9 cellular contexts compared by ENCODE assay signal in the genomic region with DNA sequence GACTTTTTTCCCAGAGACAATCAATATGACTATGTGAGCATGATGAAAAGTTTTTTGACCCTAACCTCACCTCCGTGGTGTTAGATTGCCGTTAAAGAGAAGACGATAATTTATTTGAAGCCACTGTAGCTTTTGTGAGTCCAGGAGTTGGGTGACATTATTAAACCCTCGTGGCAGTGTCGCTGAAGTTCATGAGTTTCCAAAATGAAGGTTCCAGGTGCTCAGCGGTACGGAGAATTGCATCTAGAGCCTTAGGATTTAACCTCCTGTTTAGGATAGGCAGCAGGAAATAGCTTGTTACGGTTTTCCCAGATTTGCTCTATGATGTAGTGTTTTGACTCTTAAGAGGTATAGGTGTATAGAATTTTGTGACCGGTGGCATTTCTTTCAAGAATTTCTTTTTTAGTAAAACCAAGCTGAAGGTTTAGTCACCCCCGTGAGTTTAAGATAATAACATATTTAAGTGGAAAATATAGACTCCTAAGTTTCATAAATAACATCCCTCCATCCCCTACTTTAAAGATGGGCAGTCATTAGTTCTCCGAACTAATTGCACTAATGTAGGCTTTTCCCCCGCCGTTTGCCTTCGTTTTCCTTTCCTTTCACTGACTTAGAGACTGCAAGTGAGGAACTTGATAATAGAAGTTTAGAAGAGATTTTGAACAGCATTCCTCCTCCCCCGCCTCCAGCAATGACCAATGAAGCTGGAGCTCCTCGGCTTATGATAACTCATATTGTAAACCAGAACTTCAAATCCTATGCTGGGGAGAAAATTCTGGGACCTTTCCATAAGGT. TPM values are rescaled to one million over a fixed set of nuclear protein-coding genes. Genes with fewer than 3 reads are reported as not detected.
DNase-seq lines count a peak whose midpoint lies in the region; ATAC-seq and TF ChIP-seq lines count a peak whose summit lies in the region.
"Had no signal": no experiment of that assay in that cellular context is flagged by ENCODE, and none has a peak within 500 bp of the region (broad histone marks: within the 10 kb centered on the region; RNA-seq: fewer than 3 reads in every experiment).

No MANE protein-coding gene starts in this region.

- H3K9ac ChIP-seq in endodermal cell (ENCODE audit: extremely low read depth, low read length, poor library complexity, severe bottlenecking) = peak overlapping the region; percentile 95

- CTCF ChIA-PET in HEK293 (lab: Yijun Ruan, JAX) = interaction anchor here (0.6 to 2.5 kb wide), 2 partner anchors 12 to 25 kb away, joined by 4 to 12 read pairs; no protein-coding TSS in a partner anchor

- H3K9me3 Mint-ChIP-seq in endodermal cell (no peaks in the 10 kb centered on the region), nephron progenitor cell (peaks cover 4% of the 10 kb centered on the region)

- H3K9me3 ChIP-seq in HEK293 (ENCODE audit: control insufficient read depth, insufficient read depth, low read depth, low read length) (no peaks in the 10 kb centered on the region), SJCRH30 (replicated peaks) (no peaks in the 10 kb centered on the region), endodermal cell (ENCODE audit: control insufficient read depth, low read length) (no peaks in the 10 kb centered on the region)
- H3K9me3 ChIP-seq: thyroid gland had no signal

- no peaks in the 10 kb centered on the region for H3K27me3 ChIP-seq in SJCRH30
- H3K27me3 ChIP-seq in endodermal cell (ENCODE audit: control insufficient read depth, insufficient read depth, low read length, poor library complexity, severe bottlenecking) = no peaks in the 10 kb centered on the region
- H3K27me3 ChIP-seq: thyroid gland had no signal

- H3K4me3 Mint-ChIP-seq in endodermal cell = peak overlapping the region; percentile 94
- peak overlapping the region; percentile 99 for H3K4me3 Mint-ChIP-seq in nephron progenitor cell

- intact Hi-C loops in posterior cingulate gyrus (cut with DNase I) = no loop called here

- WGBS in endodermal cell (ENCODE audit: insufficient coverage in 1 of 2, insufficient read length in 1 of 2), 2 experiments = 4 to 5% methylated on average over 7 to 14 of the region's 16 CpGs

- ATAC-seq in HG02840 (IDR thresholded peaks at IDR 0.05; ENCODE audit: low FRiP score, unreplicated experiment) = no peak
- no peak for ATAC-seq in GM18907 (IDR thresholded peaks at IDR 0.05; ENCODE audit: unreplicated experiment)

- peaks cover 39% of the 10 kb centered on the region for H3K4me1 Mint-ChIP-seq in endodermal cell
- H3K4me1 Mint-ChIP-seq in nephron progenitor cell = peaks cover 59% of the 10 kb centered on the region

- DNase-seq in CD1c-positive myeloid dendritic cell (ENCODE audit: extremely low spot score) (peak; percentile 43), SJCRH30 (peak; percentile 30 to 58), endodermal cell (no peak), nephron progenitor cell (no peak), posterior cingulate gyrus (no peak)

- POLR2A ChIA-PET in HEK293 (lab: Yijun Ruan, JAX) = interaction anchor here (0.6 to 1.4 kb wide), 3 partner anchors 10 to 48 kb away, joined by 3 to 7 read pairs (median 4); a partner anchor contains a TSS

- peak overlapping the region; percentile 91 for H3K27ac Mint-ChIP-seq in endodermal cell
- peak overlapping the region; percentile 69 for H3K27ac Mint-ChIP-seq in nephron progenitor cell

- TF ChIP-seq CTCF in HEK293 (tag by site-specific recombination; IDR thresholded peaks at IDR 0.05) = no peak
- no peak for TF ChIP-seq CTCF in endodermal cell (conservative IDR thresholded peaks at IDR 0.05)
- TF ChIP-seq CTCF in nephron progenitor cell (IDR thresholded peaks at IDR 0.05) = no peak

- H3K36me3 ChIP-seq in HEK293 (ENCODE audit: control insufficient read depth in 2 of 2, insufficient read depth in 1 of 2, low read length in 2 of 2) = peaks cover 6 to 50% of the 10 kb centered on the region in 2 experiments; a peak in 2 of 3 replicates
- peaks cover 59% of the 10 kb centered on the region for H3K36me3 ChIP-seq in SJCRH30
- H3K36me3 ChIP-seq in endodermal cell (ENCODE audit: control insufficient read depth, insufficient read depth, low read length) = peaks cover 24% of the 10 kb centered on the region
- H3K36me3 ChIP-seq: thyroid gland had no signal

- peak overlapping the region; percentile 72 for H3K4me3 ChIP-seq in HEK293 (ENCODE audit: low read depth, low read length)
- H3K4me3 ChIP-seq in SJCRH30 = peak overlapping the region; percentile 89
- peak overlapping the region; percentile 97 for H3K4me3 ChIP-seq in endodermal cell (ENCODE audit: low read length)

- H3K36me3 Mint-ChIP-seq in endodermal cell (ENCODE audit: low read depth) = peaks cover 13% of the 10 kb centered on the region
- peaks cover 18% of the 10 kb centered on the region for H3K36me3 Mint-ChIP-seq in nephron progenitor cell (ENCODE audit: low read depth)

- H3K27me3 Mint-ChIP-seq in endodermal cell (ENCODE audit: insufficient read depth) (peaks cover 2% of the 10 kb centered on the region), nephron progenitor cell (ENCODE audit: low read depth, poor library complexity) (peaks cover 4% of the 10 kb centered on the region)

- peak overlapping the region; percentile 91 for H3K27ac ChIP-seq in HEK293 (ENCODE audit: extremely low read depth, low read depth, low read length)
- H3K27ac ChIP-seq in SJCRH30 = peak overlapping the region; percentile 98
- no peak overlapping the region for H3K27ac ChIP-seq in endodermal cell (ENCODE audit: low read depth, low read length)

- H3K4me1 ChIP-seq in HEK293 (ENCODE audit: control insufficient read depth, insufficient read depth, low read length) (no peaks in the 10 kb centered on the region), SJCRH30 (peaks cover 6% of the 10 kb centered on the region; the same call in 1 of the 2 replicates), endodermal cell (ENCODE audit: control insufficient read depth, insufficient read depth, low read length) (no peaks in the 10 kb centered on the region)

TF ChIP-seq in HEK293, 187 proteins besides CTCF, POLR2A, EP300 and RAD21:
- TF ChIP-seq BCL11B (tag by site-specific recombination; IDR thresholded peaks at IDR 0.05; ENCODE audit: low read depth) (0 out of 2 replicates have a peak, but pooled peaks have one; percentile 8), PRDM1 (tag by site-specific recombination; IDR thresholded peaks at IDR 0.05) (peak; percentile 95), ZNF366 (tag by site-specific recombination; conservative IDR thresholded peaks at IDR 0.05) (peak; percentile 54; the same call in 1 of the 2 replicates), ZNF600 (tag by site-specific recombination; IDR thresholded peaks at IDR 0.05) (0 out of 2 replicates have a peak, but pooled peaks have one; percentile 12)
- TF ChIP-seq, protein P1, sequence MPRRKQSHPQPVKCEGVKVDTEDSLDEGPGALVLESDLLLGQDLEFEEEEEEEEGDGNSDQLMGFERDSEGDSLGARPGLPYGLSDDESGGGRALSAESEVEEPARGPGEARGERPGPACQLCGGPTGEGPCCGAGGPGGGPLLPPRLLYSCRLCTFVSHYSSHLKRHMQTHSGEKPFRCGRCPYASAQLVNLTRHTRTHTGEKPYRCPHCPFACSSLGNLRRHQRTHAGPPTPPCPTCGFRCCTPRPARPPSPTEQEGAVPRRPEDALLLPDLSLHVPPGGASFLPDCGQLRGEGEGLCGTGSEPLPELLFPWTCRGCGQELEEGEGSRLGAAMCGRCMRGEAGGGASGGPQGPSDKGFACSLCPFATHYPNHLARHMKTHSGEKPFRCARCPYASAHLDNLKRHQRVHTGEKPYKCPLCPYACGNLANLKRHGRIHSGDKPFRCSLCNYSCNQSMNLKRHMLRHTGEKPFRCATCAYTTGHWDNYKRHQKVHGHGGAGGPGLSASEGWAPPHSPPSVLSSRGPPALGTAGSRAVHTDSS (tag by site-specific recombination; IDR thresholded peaks at IDR 0.05) = no peak
- TF ChIP-seq, protein P2, sequence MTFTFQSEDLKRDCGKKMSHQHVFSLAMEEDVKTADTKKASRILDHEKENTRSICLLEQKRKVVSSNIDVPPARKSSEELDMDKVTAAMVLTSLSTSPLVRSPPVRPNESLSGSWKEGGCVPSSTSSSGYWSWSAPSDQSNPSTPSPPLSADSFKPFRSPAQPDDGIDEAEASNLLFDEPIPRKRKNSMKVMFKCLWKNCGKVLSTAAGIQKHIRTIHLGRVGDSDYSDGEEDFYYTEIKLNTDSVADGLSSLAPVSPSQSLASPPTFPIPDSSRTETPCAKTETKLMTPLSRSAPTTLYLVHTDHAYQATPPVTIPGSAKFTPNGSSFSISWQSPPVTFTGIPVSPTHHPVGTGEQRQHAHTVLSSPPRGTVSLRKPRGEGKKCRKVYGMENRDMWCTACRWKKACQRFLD (tag by site-specific recombination; IDR thresholded peaks at IDR 0.05) = no peak

RNA-seq across cellular contexts. Expression of a gene that starts 2.0 kb away (rescaled TPM):
- total RNA-seq in SJCRH30 (2014; rRNA removed; shearing (Covaris generic)) = 275 and 316 TPM in 2 replicates
- total RNA-seq in endodermal cell = 100 to 1,000 TPM in 1 of 2 donors, 10 to 100 TPM in 1; 97.5 to 139 TPM
- polyA plus RNA-seq in endodermal cell (2013, experiment 1 of 2) = 180 TPM
- polyA plus RNA-seq in endodermal cell (2013, experiment 2 of 2) = 174 TPM

RNA-seq across cellular contexts. Expression of a gene that starts 2.5 kb away (rescaled TPM):
- total RNA-seq in SJCRH30 (2014; rRNA removed; shearing (Covaris generic)) = 25.4 and 30.4 TPM in 2 replicates
- 10 to 100 TPM; 35.0 to 40.6 TPM for total RNA-seq in endodermal cell
- polyA plus RNA-seq in endodermal cell (2013, experiment 1 of 2) = 39.7 TPM
- polyA plus RNA-seq in endodermal cell (2013, experiment 2 of 2) = 39.5 TPM

RNA-seq across cellular contexts. Expression of a gene that starts 48.1 kb away (rescaled TPM):
- 39.1 and 39.9 TPM in 2 replicates for total RNA-seq in SJCRH30 (2014; rRNA removed; shearing (Covaris generic))
- total RNA-seq in endodermal cell = 10 to 100 TPM; 32.7 to 33.1 TPM
- polyA plus RNA-seq in endodermal cell (2013, experiment 1 of 2) = 44.2 TPM
- polyA plus RNA-seq in endodermal cell (2013, experiment 2 of 2) = 43.3 TPM

Comparison
In these comparisons a context has a peak if more than half of its experiments do, and no peak if none do; other contexts are left out.
1. DNase-seq: peak in CD1c-positive myeloid dendritic cell (single experiment) and SJCRH30 (2 of 2); none in endodermal cell (single experiment), nephron progenitor cell (single experiment) and posterior cingulate gyrus (0 of 10).
2. Peak in every context shown above with its lines, with median percentiles within 50 percentile points of each other: H3K4me3 ChIP-seq.